ENCODE assay signal across 8 cellular contexts in the genomic region with DNA sequence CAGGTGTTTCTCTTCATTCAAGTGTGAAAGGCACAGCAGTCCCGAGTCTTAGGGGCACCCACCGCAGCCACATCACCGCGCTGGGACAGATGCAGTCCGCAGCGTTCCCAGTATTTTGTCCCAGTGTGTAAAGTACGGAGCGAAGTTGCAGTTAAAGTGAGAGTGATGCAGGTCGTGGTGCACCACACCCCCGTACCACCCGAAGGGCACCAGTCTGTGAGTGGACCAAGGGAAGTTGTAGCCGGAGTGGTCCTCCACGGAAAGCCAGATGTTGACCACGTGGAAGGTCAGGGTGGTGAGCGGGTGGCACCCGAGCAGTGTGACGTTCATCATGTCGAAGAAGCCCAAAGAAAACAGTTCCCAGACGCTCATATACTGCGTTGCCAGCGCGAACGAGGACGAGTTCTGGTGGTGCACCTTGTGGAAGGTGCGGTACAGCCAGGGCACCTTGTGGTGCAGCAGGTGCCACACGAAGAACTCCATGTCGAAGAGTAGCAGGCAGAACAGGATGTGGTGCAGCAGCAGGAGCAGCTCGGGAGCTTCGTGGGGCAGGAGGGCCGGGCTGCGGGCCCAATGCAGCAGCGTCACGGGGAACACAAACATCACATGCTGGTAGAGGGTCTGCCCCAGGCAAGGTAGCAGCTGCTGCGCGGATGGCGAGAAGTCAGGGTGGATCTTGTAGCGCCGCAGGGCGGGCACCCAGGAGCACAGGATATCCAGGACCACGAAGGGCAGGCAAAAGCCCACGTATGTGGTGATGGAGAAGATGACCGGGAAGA. TPM values are rescaled to one million over a fixed set of nuclear protein-coding genes. Genes with fewer than 3 reads are reported as not detected.
DNase-seq lines count a peak whose midpoint lies in the region; ATAC-seq, FAIRE-seq and TF ChIP-seq lines count a peak whose summit lies in the region.

No MANE protein-coding gene starts in this region.

- peak overlapping the region; percentile 92 for H2AFZ ChIP-seq in endothelial cell of umbilical vein (ENCODE audit: low read depth, low read length)

- no peak overlapping the region for H3K27ac Mint-ChIP-seq in activated CD4-positive, alpha-beta T cell treated with anti-CD3 and anti-CD28 coated beads for 36 hours

- H3K4me1 ChIP-seq in endothelial cell of umbilical vein (ENCODE audit: control insufficient read depth, extremely low read depth, insufficient read depth, low read length), result peaks cover 21% of the 10 kb centered on the region
- peaks cover 18% of the 10 kb centered on the region for H3K4me1 ChIP-seq in upper lobe of right lung

- no peaks in the 10 kb centered on the region for H3K9me1 ChIP-seq in endothelial cell of umbilical vein (replicated peaks; ENCODE audit: control insufficient read depth, extremely low read depth, insufficient read depth, low read length)

- intact Hi-C loops in activated CD4-positive, alpha-beta T cell treated with anti-CD3 and anti-CD28 coated beads for 36 hours (cut with DNase I, micrococcal nuclease), result loop anchor here in 1 of 2 experiments (5.0 kb wide), 1 partner anchor 44 kb away; no protein-coding TSS in a partner anchor
- intact Hi-C loops in endothelial cell of umbilical vein (cut with micrococcal nuclease), result loop anchor here (1.0 to 2.0 kb wide), 3 partner anchors 62 to 216 kb away; a partner anchor contains a TSS
- intact Hi-C loops in upper lobe of right lung (cut with DNase I), result no loop called here

- dilution Hi-C loops in endothelial cell of umbilical vein (cut with MboI; ENCODE audit: extremely low pct_ligation_motif_present, low sequenced_read_pairs), result loop anchor here (25.0 kb wide), 1 partner anchor 219 kb away; a partner anchor contains a TSS

- H3K4me1 Mint-ChIP-seq in activated CD4-positive, alpha-beta T cell treated with anti-CD3 and anti-CD28 coated beads for 36 hours, result peaks cover 8% of the 10 kb centered on the region

- POLR2A ChIA-PET in activated CD4-positive, alpha-beta T cell treated with anti-CD3 and anti-CD28 coated beads for 36 hours (lab: Charles Lee), result no interaction called here
- POLR2A ChIA-PET in endothelial cell of umbilical vein (lab: Charles Lee), result interaction anchor here (0.9 to 1.1 kb wide), 2 partner anchors 182 to 203 kb away, joined by 3 read pairs; no protein-coding TSS in a partner anchor

- ATAC-seq in activated CD4-positive, alpha-beta T cell treated with anti-CD3 and anti-CD28 coated beads for 36 hours, result peak; percentile 56
- ATAC-seq in upper lobe of right lung, result peak; percentile 54
- ATAC-seq in HG02798 (IDR thresholded peaks at IDR 0.05; ENCODE audit: poor library complexity, unreplicated experiment), result no peak

- H3K27ac ChIP-seq in endothelial cell of umbilical vein (ENCODE audit: insufficient read depth, low read depth, low read length), result no peak overlapping the region
- peak overlapping the region; percentile 79 for H3K27ac ChIP-seq in upper lobe of right lung

- peak overlapping the region; percentile 69 for H3K4me3 Mint-ChIP-seq in activated CD4-positive, alpha-beta T cell treated with anti-CD3 and anti-CD28 coated beads for 36 hours

- H4K20me1 ChIP-seq in endothelial cell of umbilical vein (replicated peaks; ENCODE audit: control insufficient read depth, extremely low read depth, insufficient read depth, low read length), result no peaks in the 10 kb centered on the region

- BruUV-seq in endothelial cell of umbilical vein (replicated peaks; lab: Mats Ljungman, UMichigan), result no TSS peak

- FAIRE-seq in endothelial cell of umbilical vein (lab: Jason Lieb, UNC), result no peak

- CTCF ChIA-PET in activated CD4-positive, alpha-beta T cell treated with anti-CD3 and anti-CD28 coated beads for 36 hours (lab: Charles Lee), result interaction anchor here (0.7 to 7.8 kb wide), 15 partner anchors 8 to 371 kb away, joined by 3 to 78 read pairs (median 6); no protein-coding TSS in a partner anchor
- CTCF ChIA-PET in endothelial cell of umbilical vein (lab: Charles Lee), result interaction anchor here (0.7 to 6.4 kb wide), 12 partner anchors 9 to 623 kb away, joined by 3 to 52 read pairs (median 4); a partner anchor contains a TSS

- H3K9ac ChIP-seq in endothelial cell of umbilical vein (replicated peaks; ENCODE audit: extremely low read depth, insufficient read depth, low read length), result no peak overlapping the region

- DNase-seq in stimulated activated CD4-positive, alpha-beta T cell treated with anti-CD3 and anti-CD28 coated beads, Interleukin-12 subunit alpha, Interleukin-12 subunit beta, amount 100 ng/mL, for 24 hours (ENCODE audit: low read depth in 2 of 2), result peak; percentile 3 to 11
- no peak for DNase-seq in stimulated activated CD4-positive, alpha-beta T cell treated with anti-CD3 and anti-CD28 coated beads, Interleukin-2, amount 100 ng/mL, for 48 hours
- DNase-seq in activated CD4-positive, alpha-beta T cell treated with anti-CD3 and anti-CD28 coated beads for 36 hours, result peak; percentile 48
- DNase-seq in endothelial cell of umbilical vein (ENCODE audit: low read depth, low spot score) (no peak), myocyte (ENCODE audit: low read depth) (peak; percentile 40), upper lobe of right lung (peak; percentile 70), middle frontal gyrus (ENCODE audit: extremely low spot score, low spot score) (no peak)

- H3K79me2 ChIP-seq in endothelial cell of umbilical vein (ENCODE audit: control insufficient read depth, insufficient read depth, low read length), result no peaks in the 10 kb centered on the region

- H3K27me3 ChIP-seq in endothelial cell of umbilical vein (ENCODE audit: control insufficient read depth in 2 of 2, insufficient read depth in 2 of 2, low read length in 2 of 2) (peaks cover 16 to 27% of the 10 kb centered on the region in 2 experiments), upper lobe of right lung (peaks cover 4% of the 10 kb centered on the region)

- H3K9me3 ChIP-seq in endothelial cell of umbilical vein (replicated peaks; ENCODE audit: control insufficient read depth, insufficient read depth, low read length), result no peaks in the 10 kb centered on the region
- no peaks in the 10 kb centered on the region for H3K9me3 ChIP-seq in upper lobe of right lung

- no peak for TF ChIP-seq POLR2A in endothelial cell of umbilical vein (IDR thresholded peaks at IDR 0.05; ENCODE audit: low read depth, low read length)

- H3K27me3 Mint-ChIP-seq in activated CD4-positive, alpha-beta T cell treated with anti-CD3 and anti-CD28 coated beads for 36 hours, result peaks cover 35% of the 10 kb centered on the region

- TF ChIP-seq CTCF in endothelial cell of umbilical vein (IDR thresholded peaks at IDR 0.05; ENCODE audit: extremely low read depth in 1 of 2, insufficient read depth in 1 of 2, low read depth in 1 of 2, low read length in 2 of 2) (no peak), upper lobe of right lung (IDR thresholded peaks at IDR 0.05) (no peak)

- H3K36me3 ChIP-seq in endothelial cell of umbilical vein (ENCODE audit: control insufficient read depth in 2 of 2, extremely low read depth in 1 of 2, insufficient read depth in 2 of 2, low read length in 2 of 2), result no peaks in the 10 kb centered on the region
- no peaks in the 10 kb centered on the region for H3K36me3 ChIP-seq in upper lobe of right lung

- peak overlapping the region; percentile 34 to 84 (median 49) for H3K4me3 ChIP-seq in endothelial cell of umbilical vein (replicated peaks in 1 of 3; ENCODE audit: insufficient read depth in 1 of 3, low read depth in 1 of 3, low read length in 3 of 3)
- H3K4me3 ChIP-seq in upper lobe of right lung, result peak overlapping the region; percentile 55

- peak overlapping the region; percentile 98 for H3K4me2 ChIP-seq in endothelial cell of umbilical vein (ENCODE audit: insufficient read depth, low read length)

- no peaks in the 10 kb centered on the region for H3K36me3 Mint-ChIP-seq in activated CD4-positive, alpha-beta T cell treated with anti-CD3 and anti-CD28 coated beads for 36 hours (ENCODE audit: low read depth)

- H3K9me3 Mint-ChIP-seq in activated CD4-positive, alpha-beta T cell treated with anti-CD3 and anti-CD28 coated beads for 36 hours (ENCODE audit: low read depth), result no peaks in the 10 kb centered on the region

TF ChIP-seq in endothelial cell of umbilical vein, 7 proteins besides CTCF, POLR2A, EP300 and RAD21 (continues in another document):
- TF ChIP-seq JUN (IDR thresholded peaks at IDR 0.05; ENCODE audit: borderline replicate concordance, insufficient read depth, insufficient read length, low read depth) (no peak), FOS (IDR thresholded peaks at IDR 0.05; ENCODE audit: borderline replicate concordance, insufficient read depth, low read length) (no peak), MYC (IDR thresholded peaks at IDR 0.05; ENCODE audit: low read depth, low read length) (no peak), EZH2 (IDR thresholded peaks at IDR 0.05; ENCODE audit: borderline replicate concordance, low read depth, low read length, severe bottlenecking) (no peak)

RNA-seq across cellular contexts. Expression of a gene that starts 0.5 kb away (rescaled TPM):
- not detected for total RNA-seq in activated CD4-positive, alpha-beta T cell treated with anti-CD3 and anti-CD28 coated beads for 36 hours
- total RNA-seq in endothelial cell of umbilical vein (0.32 TPM in 1 of 2 replicates, not detected in the other), myocyte (0.36 and 1.0 TPM in 2 replicates), upper lobe of right lung (7.8 TPM)
- 0.29 and 0.30 TPM in 2 replicates for polyA plus RNA-seq in endothelial cell of umbilical vein
- 0.13 and 0.26 TPM in 2 replicates for polyA plus RNA-seq in endothelial cell of umbilical vein (2011; cell fraction: cytosol; rRNA removed)
- polyA plus RNA-seq in endothelial cell of umbilical vein (2011; cell fraction: nucleus; rRNA removed), result 0.07 TPM in 1 of 2 replicates, not detected in the other
- polyA plus RNA-seq in endothelial cell of umbilical vein (2012), result 0.19 TPM in 1 of 2 replicates, not detected in the other
- polyA minus RNA-seq in endothelial cell of umbilical vein, result 0.49 TPM in 1 of 2 replicates, not detected in the other
- polyA minus RNA-seq in endothelial cell of umbilical vein (2011; cell fraction: cytosol; rRNA and poly(A)+ RNA removed), result not detected
- polyA minus RNA-seq in endothelial cell of umbilical vein (2011; cell fraction: nucleus; rRNA and poly(A)+ RNA removed), result not detected in 2 replicates
- polyA plus RNA-seq in myocyte (2012), result 0.10 TPM

RNA-seq across cellular contexts. Expression of a gene that starts 45.0 kb away (rescaled TPM):
- 10 to 100 TPM; 17.0 to 22.1 TPM for total RNA-seq in activated CD4-positive, alpha-beta T cell treated with anti-CD3 and anti-CD28 coated beads for 36 hours
- total RNA-seq in endothelial cell of umbilical vein, result 28.1 and 41.1 TPM in 2 replicates
- polyA plus RNA-seq in endothelial cell of umbilical vein, result 22.5 and 24.0 TPM in 2 replicates
- polyA plus RNA-seq in endothelial cell of umbilical vein (2011; cell fraction: cytosol; rRNA removed), result 15.9 and 17.5 TPM in 2 replicates
- polyA plus RNA-seq in endothelial cell of umbilical vein (2011; cell fraction: nucleus; rRNA removed), result 9.5 and 12.0 TPM in 2 replicates
- polyA plus RNA-seq in endothelial cell of umbilical vein (2012), result 15.9 and 20.5 TPM in 2 replicates
- polyA minus RNA-seq in endothelial cell of umbilical vein, result 36.8 and 41.5 TPM in 2 replicates
- polyA minus RNA-seq in endothelial cell of umbilical vein (2011; cell fraction: cytosol; rRNA and poly(A)+ RNA removed), result 11.5 TPM
- 4.4 and 10.5 TPM in 2 replicates for polyA minus RNA-seq in endothelial cell of umbilical vein (2011; cell fraction: nucleus; rRNA and poly(A)+ RNA removed)
- total RNA-seq in myocyte, result 36.3 and 45.4 TPM in 2 replicates
- polyA plus RNA-seq in myocyte (2012), result 28.4 TPM
- 194 TPM for total RNA-seq in upper lobe of right lung

Comparison
In these comparisons a context has a peak if more than half of its experiments do, and no peak if none do; other contexts are left out.
1. DNase-seq: peak in stimulated activated CD4-positive, alpha-beta T cell treated with anti-CD3 and anti-CD28 coated beads, Interleukin-12 subunit alpha, Interleukin-12 subunit beta, amount 100 ng/mL, for 24 hours (2 of 2), activated CD4-positive, alpha-beta T cell treated with anti-CD3 and anti-CD28 coated beads for 36 hours (single experiment), myocyte (single experiment) and upper lobe of right lung (single experiment); none in stimulated activated CD4-positive, alpha-beta T cell treated with anti-CD3 and anti-CD28 coated beads, Interleukin-2, amount 100 ng/mL, for 48 hours (0 of 2), endothelial cell of umbilical vein (single experiment) and middle frontal gyrus (single experiment).